8 cellular contexts compared by ENCODE assay signal in genomic region chr1:245153645-245154428, GRCh38.
DNase-seq lines count a peak whose midpoint lies in the region; ATAC-seq lines count a peak whose summit lies in the region.

No MANE protein-coding gene starts in this region.

- WGBS in iPS DF 6.9 (ENCODE audit: insufficient coverage, insufficient read length), result no CpG with 5 or more reads among the region's 70 CpGs

- peaks cover 15% of the 10 kb centered on the region for H3K9me3 ChIP-seq in adipocyte (ENCODE audit: control insufficient read depth, low read length)
- no peaks in the 10 kb centered on the region for H3K9me3 ChIP-seq in iPS DF 6.9 (ENCODE audit: control insufficient read depth, insufficient read depth, low read length)

- H3K27ac ChIP-seq in iPS DF 6.9 (ENCODE audit: low read length), result no peak overlapping the region
- H3K27ac ChIP-seq in skin epidermis, result peak overlapping the region in 12 of 21 experiments; percentile 14 to 69 (median 53)

- no peak for ATAC-seq in HG03196 (IDR thresholded peaks at IDR 0.05; ENCODE audit: unreplicated experiment)

- peak overlapping the region; percentile 83 for H3K4me3 ChIP-seq in adipocyte (ENCODE audit: low read length)
- peak overlapping the region; percentile 48; the same call in 1 of the 2 replicates for H3K4me3 ChIP-seq in iPS DF 6.9 (ENCODE audit: low read length)
- peak overlapping the region; percentile 44 to 77 (median 61) for H3K4me3 ChIP-seq in skin epidermis

- H3K4me1 ChIP-seq in adipocyte (ENCODE audit: control insufficient read depth, insufficient read depth, low read length) (peaks cover 17% of the 10 kb centered on the region), iPS DF 6.9 (ENCODE audit: control insufficient read depth, insufficient read depth, low read length) (peaks cover 7% of the 10 kb centered on the region)

- H3K36me3 ChIP-seq in adipocyte (ENCODE audit: control insufficient read depth, insufficient read depth, low read length, severe bottlenecking), result no peaks in the 10 kb centered on the region
- no peaks in the 10 kb centered on the region; the same call in 1 of the 2 replicates for H3K36me3 ChIP-seq in iPS DF 6.9 (ENCODE audit: control insufficient read depth, insufficient read depth, low read length)

- peak; percentile 47 for DNase-seq in SIG-M5 treated with dmso at 0.1 percent for 504 hours (lab: John Stamatoyannopoulos, UW; ENCODE audit: unreplicated experiment)
- DNase-seq in SIG-M5 (lab: John Stamatoyannopoulos, UW), result no peak
- DNase-seq in NCI-H146 (lab: John Stamatoyannopoulos, UW), result peak; percentile 58
- DNase-seq in adipocyte (ENCODE audit: low read depth), result peak; percentile 70
- no peak for DNase-seq in iPS DF 6.9 (ENCODE audit: low read depth, low spot score)
- DNase-seq in NCI-H128 (lab: John Stamatoyannopoulos, UW; ENCODE audit: unreplicated experiment), result no peak

- H3K9ac ChIP-seq in adipocyte (ENCODE audit: low read length), result no peak overlapping the region

- H3K27me3 ChIP-seq in adipocyte (replicated peaks; ENCODE audit: control insufficient read depth, insufficient read depth, low read length) (peaks cover 11% of the 10 kb centered on the region), iPS DF 6.9 (ENCODE audit: control insufficient read depth, insufficient read depth, low read length) (peaks cover 31% of the 10 kb centered on the region)

Comparison
In these comparisons a context has a peak if more than half of its experiments do, and no peak if none do; other contexts are left out.
1. DNase-seq: peak in SIG-M5 treated with dmso at 0.1 percent for 504 hours (single experiment), NCI-H146 (single experiment) and adipocyte (single experiment); none in SIG-M5 (single experiment), iPS DF 6.9 (single experiment) and NCI-H128 (single experiment).
2. Peak in every context shown above with its lines, with median percentiles within 50 percentile points of each other: H3K4me3 ChIP-seq.